8 cellular contexts compared by ENCODE assay signal in genomic region chr1:23664837-23665795, GRCh38. TPM values are rescaled to one million over a fixed set of nuclear protein-coding genes. Genes with fewer than 3 reads are reported as not detected.
A peak's percentile ranks its signal among the peaks of the same experiment; 100 is the strongest.
DNase-seq lines count a peak whose midpoint lies in the region; ATAC-seq and TF ChIP-seq lines count a peak whose summit lies in the region.

No MANE protein-coding gene starts in this region.

- H3K4me1 Mint-ChIP-seq in activated CD4-positive, alpha-beta T cell treated with anti-CD3 and anti-CD28 coated beads for 36 hours = peaks cover 6% of the 10 kb centered on the region
- peaks cover 6% of the 10 kb centered on the region for H3K4me1 Mint-ChIP-seq in activated naive CD8-positive, alpha-beta T cell treated with anti-CD3 and anti-CD28 coated beads for 36 hours
- H3K4me1 Mint-ChIP-seq in natural killer cell = peaks cover 4 to 5% of the 10 kb centered on the region in 2 donors

- no peaks in the 10 kb centered on the region for H3K9me2 ChIP-seq in MM.1S (replicated peaks; ENCODE audit: insufficient read depth, low read length)

- no peaks in the 10 kb centered on the region for H3K27me3 Mint-ChIP-seq in activated CD4-positive, alpha-beta T cell treated with anti-CD3 and anti-CD28 coated beads for 36 hours
- H3K27me3 Mint-ChIP-seq in activated naive CD8-positive, alpha-beta T cell treated with anti-CD3 and anti-CD28 coated beads for 36 hours = no peaks in the 10 kb centered on the region
- H3K27me3 Mint-ChIP-seq in natural killer cell (ENCODE audit: low read depth in 2 of 2) = peaks cover 0 to 6% of the 10 kb centered on the region in 2 donors

- TF ChIP-seq CTCF in MM.1S (IDR thresholded peaks at IDR 0.05; ENCODE audit: low read length) (peak; percentile 36), natural killer cell (IDR thresholded peaks at IDR 0.05) (peak; percentile 29), ascending aorta (IDR thresholded peaks at IDR 0.05) (peak in 1 of 3 experiments; percentile 14)

- H3K79me2 ChIP-seq in MM.1S (ENCODE audit: low read length) = no peaks in the 10 kb centered on the region

- H2AFZ ChIP-seq in MM.1S (ENCODE audit: low read length) = 0 out of 2 replicates have a peak overlapping the region, but pooled peaks have one; percentile 4

- H3F3A ChIP-seq in MM.1S (ENCODE audit: insufficient read depth, low read length) = no peaks in the 10 kb centered on the region

- H3K36me3 Mint-ChIP-seq in activated CD4-positive, alpha-beta T cell treated with anti-CD3 and anti-CD28 coated beads for 36 hours (ENCODE audit: low read depth) = no peaks in the 10 kb centered on the region
- no peaks in the 10 kb centered on the region for H3K36me3 Mint-ChIP-seq in activated naive CD8-positive, alpha-beta T cell treated with anti-CD3 and anti-CD28 coated beads for 36 hours
- no peaks in the 10 kb centered on the region for H3K36me3 Mint-ChIP-seq in natural killer cell

- no peak overlapping the region for H3K9ac ChIP-seq in MM.1S (ENCODE audit: low read length)

- no peak overlapping the region for H3K4me3 ChIP-seq in MM.1S (ENCODE audit: low read length)
- no peak overlapping the region for H3K4me3 ChIP-seq in ascending aorta

- no peaks in the 10 kb centered on the region for H3K27me3 ChIP-seq in MM.1S (replicated peaks; ENCODE audit: insufficient read depth, low read length)
- H3K27me3 ChIP-seq in ascending aorta = no peaks in the 10 kb centered on the region

- H3K4me3 Mint-ChIP-seq in activated CD4-positive, alpha-beta T cell treated with anti-CD3 and anti-CD28 coated beads for 36 hours = no peak overlapping the region
- H3K4me3 Mint-ChIP-seq in activated naive CD8-positive, alpha-beta T cell treated with anti-CD3 and anti-CD28 coated beads for 36 hours = no peak overlapping the region
- no peak overlapping the region for H3K4me3 Mint-ChIP-seq in natural killer cell

- peak; percentile 47 for DNase-seq in activated CD4-positive, alpha-beta T cell treated with anti-CD3 and anti-CD28 coated beads for 36 hours
- no peak for DNase-seq in activated CD4-positive, alpha-beta T cell treated with anti-CD3 and anti-CD28 coated beads for 1 hour
- DNase-seq in MM.1S (peak; percentile 56), natural killer cell (no peak), ascending aorta (ENCODE audit: low spot score in 2 of 2) (no peak), left lobe of liver (ENCODE audit: low spot score) (no peak)
- peak; percentile 6 for DNase-seq in activated naive CD8-positive, alpha-beta T cell treated with anti-CD3 and anti-CD28 coated beads for 36 hours

- H3K27ac ChIP-seq in MM.1S (ENCODE audit: low read length) = peak overlapping the region; percentile 5; the same call in 1 of the 2 replicates
- H3K27ac ChIP-seq in ascending aorta = no peak overlapping the region

- no peaks in the 10 kb centered on the region for H4K20me1 ChIP-seq in MM.1S (ENCODE audit: insufficient read depth, low read length)

- intact Hi-C loops in activated CD4-positive, alpha-beta T cell treated with anti-CD3 and anti-CD28 coated beads for 36 hours (cut with DNase I, micrococcal nuclease) = loop anchor here in 1 of 2 experiments (1.0 to 2.0 kb wide), 2 partner anchors 121 to 168 kb away; no protein-coding TSS in a partner anchor
- intact Hi-C loops in natural killer cell (cut with micrococcal nuclease) = no loop called here
- intact Hi-C loops in ascending aorta (cut with DNase I) = no loop called here

- no peaks in the 10 kb centered on the region for H3K9me3 Mint-ChIP-seq in activated CD4-positive, alpha-beta T cell treated with anti-CD3 and anti-CD28 coated beads for 36 hours (ENCODE audit: low read depth)
- no peaks in the 10 kb centered on the region for H3K9me3 Mint-ChIP-seq in activated naive CD8-positive, alpha-beta T cell treated with anti-CD3 and anti-CD28 coated beads for 36 hours
- no peaks in the 10 kb centered on the region for H3K9me3 Mint-ChIP-seq in natural killer cell

- POLR2A ChIA-PET in activated CD4-positive, alpha-beta T cell treated with anti-CD3 and anti-CD28 coated beads for 36 hours (lab: Charles Lee) = interaction anchor here (0.6 kb wide), 1 partner anchor 30 kb away, joined by 3 read pairs; no protein-coding TSS in a partner anchor

- ATAC-seq in activated CD4-positive, alpha-beta T cell treated with anti-CD3 and anti-CD28 coated beads for 36 hours = peak; percentile 49
- ATAC-seq in natural killer cell (no peak), GM19467 (IDR thresholded peaks at IDR 0.05; ENCODE audit: unreplicated experiment) (no peak), left lobe of liver (no peak)

- no peak overlapping the region for H3K27ac Mint-ChIP-seq in activated CD4-positive, alpha-beta T cell treated with anti-CD3 and anti-CD28 coated beads for 36 hours
- peak overlapping the region; percentile 7 for H3K27ac Mint-ChIP-seq in activated naive CD8-positive, alpha-beta T cell treated with anti-CD3 and anti-CD28 coated beads for 36 hours
- no peak overlapping the region for H3K27ac Mint-ChIP-seq in natural killer cell

- CTCF ChIA-PET in activated CD4-positive, alpha-beta T cell treated with anti-CD3 and anti-CD28 coated beads for 36 hours (lab: Charles Lee) = interaction anchor here (0.5 to 2.6 kb wide), 17 partner anchors 8 to 1143 kb away, joined by 3 to 13 read pairs (median 4); partner anchors contain the start of gene RPL11

- peak overlapping the region; percentile 3; the same call in 1 of the 2 replicates for H3K4me2 ChIP-seq in MM.1S (ENCODE audit: low read depth, low read length)

- H3K36me3 ChIP-seq in MM.1S (replicated peaks; ENCODE audit: insufficient read depth, low read length) = no peaks in the 10 kb centered on the region
- H3K36me3 ChIP-seq in ascending aorta = no peaks in the 10 kb centered on the region

- no peaks in the 10 kb centered on the region for H3K9me3 ChIP-seq in MM.1S (replicated peaks; ENCODE audit: insufficient read depth, low read length)
- no peaks in the 10 kb centered on the region for H3K9me3 ChIP-seq in ascending aorta

- H3K4me1 ChIP-seq in MM.1S (ENCODE audit: low read length) = peaks cover 10% of the 10 kb centered on the region
- no peaks in the 10 kb centered on the region for H3K4me1 ChIP-seq in ascending aorta

RNA-seq across cellular contexts. Expression of gene RPL11, which starts 26.5 kb away (rescaled TPM):
- 1,000 to 10,000 TPM; 1,003 to 1,481 TPM for total RNA-seq in activated CD4-positive, alpha-beta T cell treated with anti-CD3 and anti-CD28 coated beads for 36 hours
- total RNA-seq in activated naive CD8-positive, alpha-beta T cell treated with anti-CD3 and anti-CD28 coated beads for 36 hours = 1,000 to 10,000 TPM; 1,457 to 1,518 TPM
- total RNA-seq in natural killer cell (100 to 1,000 TPM; 609 to 795 (median 740) TPM), ascending aorta (462 TPM), left lobe of liver (306 TPM)

Comparison
In these comparisons a context has a peak if more than half of its experiments do, and no peak if none do; other contexts are left out.
1. DNase-seq: peak in activated CD4-positive, alpha-beta T cell treated with anti-CD3 and anti-CD28 coated beads for 36 hours (single experiment), MM.1S (single experiment) and activated naive CD8-positive, alpha-beta T cell treated with anti-CD3 and anti-CD28 coated beads for 36 hours (single experiment); none in activated CD4-positive, alpha-beta T cell treated with anti-CD3 and anti-CD28 coated beads for 1 hour (single experiment), natural killer cell (single experiment), ascending aorta (0 of 2) and left lobe of liver (single experiment).